Comparison of ENCODE assay signal across 28 cellular contexts in the genomic region with DNA sequence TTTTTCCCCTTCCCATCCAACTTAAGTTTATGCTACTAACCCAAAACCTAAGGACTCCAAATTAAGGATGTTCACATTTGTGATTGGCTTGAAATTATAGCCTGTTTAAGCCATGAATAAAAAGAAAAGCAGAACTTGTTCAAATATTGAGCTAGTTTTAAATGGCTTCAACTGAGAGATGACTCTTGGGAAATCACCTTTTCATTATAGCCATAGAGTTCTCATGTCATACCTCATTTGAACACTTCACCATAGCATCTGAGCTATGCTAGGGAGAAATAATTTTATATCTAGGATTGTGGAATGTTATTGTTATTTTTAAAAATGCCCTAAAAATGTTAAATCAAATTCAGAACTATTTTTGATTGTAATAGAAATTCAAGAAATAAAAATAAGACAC.
"Had no signal": no experiment of that assay in that cellular context is flagged by ENCODE, and none has a peak within 500 bp of the region (broad histone marks: within the 10 kb centered on the region; RNA-seq: fewer than 3 reads in every experiment).

No MANE protein-coding gene starts in this region.

- H3K9me3 ChIP-seq: ascending aorta had no signal

- H3K36me3 ChIP-seq: ascending aorta, cardiac muscle cell had no signal

- DNase-seq: activated B cell treated with CpG ODN at 0.5 μM for 24 hours; activated CD4-positive, alpha-beta memory T cell treated with anti-CD3 and anti-CD28 coated beads for 36 hours; activated CD4-positive, alpha-beta T cell treated with anti-CD3 and anti-CD28 coated beads for 4 hours; activated CD4-positive, alpha-beta T cell treated with anti-CD3 and anti-CD28 coated beads, Interleukin-2, amount 10 ng/mL, durations not matched to agents 24 days and 14 days; activated CD4-positive, alpha-beta T cell treated with anti-CD3 and anti-CD28 coated beads, Interleukin-2, amount 50 U/mL, for 1 hour; activated CD4-positive, alpha-beta T cell treated with anti-CD3 and anti-CD28 coated beads, Interleukin-2, amount 50 U/mL, for 4 hours; activated CD4-positive, CD25-positive, alpha-beta regulatory T cell treated with anti-CD3 and anti-CD28 coated beads, Interleukin-2, amount 50 U/mL, for 72 hours; activated CD8-positive, alpha-beta memory T cell treated with anti-CD3 and anti-CD28 coated beads for 24 hours; activated CD8-positive, alpha-beta memory T cell treated with anti-CD3 and anti-CD28 coated beads, Interleukin-2, amount 10 ng/mL, durations not matched to agents 7 days and 5 days; activated CD8-positive, alpha-beta memory T cell treated with anti-CD3 and anti-CD28 coated beads, Interleukin-2, amount 50 U/mL, for 48 hours; activated CD8-positive, alpha-beta T cell treated with anti-CD3 and anti-CD28 coated beads, Interleukin-2, amount 10 ng/mL, durations not matched to agents 7 days and 5 days; activated effector memory CD4-positive, alpha-beta T cell treated with Interleukin-2 at 50 U/mL for 16 hours; activated gamma-delta T cell; activated naive CD4-positive, alpha-beta T cell treated with anti-CD3 and anti-CD28 coated beads, Interleukin-2, amount 10 ng/mL, durations not matched to agents 7 days and 5 days; activated naive CD4-positive, alpha-beta T cell treated with Interleukin-2 at 50 U/mL for 16 hours; activated naive CD8-positive, alpha-beta T cell treated with anti-CD3 and anti-CD28 coated beads, Interleukin-2, amount 10 ng/mL, durations not matched to agents 7 days and 5 days; activated naive CD8-positive, alpha-beta T cell treated with anti-CD3 and anti-CD28 coated beads, Interleukin-2, amount 50 U/mL, for 24 hours; activated T-cell treated with anti-CD3 and anti-CD28 coated beads, Interleukin-2, amount 50 U/mL, for 24 hours; activated T-cell treated with anti-CD3 and anti-CD28 coated beads, Interleukin-2, amount 50 U/mL, for 48 hours; amygdala; anterior cingulate cortex; cerebellar nuclear complex; T-helper 2 cell; T-helper 9 cell had no signal

- H3K4me1 ChIP-seq: ascending aorta had no signal

- ATAC-seq: activated CD8-positive, alpha-beta memory T cell treated with anti-CD3 and anti-CD28 coated beads, Interleukin-2, amount 10 ng/mL, durations not matched to agents 7 days and 5 days; activated CD8-positive, alpha-beta T cell treated with anti-CD3 and anti-CD28 coated beads, Interleukin-2, amount 10 ng/mL, durations not matched to agents 7 days and 5 days; activated naive CD8-positive, alpha-beta T cell treated with anti-CD3 and anti-CD28 coated beads, Interleukin-2, amount 50 U/mL, for 24 hours had no signal

- H3K27ac ChIP-seq: ascending aorta, cardiac muscle cell had no signal

- FAIRE-seq: bronchial epithelial cell, TTC549 had no signal

- H3K27me3 ChIP-seq: ascending aorta, cardiac muscle cell had no signal

- H3K4me3 ChIP-seq: ascending aorta, cardiac muscle cell had no signal
